ENCODE assay signal across 8 cellular contexts in the genomic region with DNA sequence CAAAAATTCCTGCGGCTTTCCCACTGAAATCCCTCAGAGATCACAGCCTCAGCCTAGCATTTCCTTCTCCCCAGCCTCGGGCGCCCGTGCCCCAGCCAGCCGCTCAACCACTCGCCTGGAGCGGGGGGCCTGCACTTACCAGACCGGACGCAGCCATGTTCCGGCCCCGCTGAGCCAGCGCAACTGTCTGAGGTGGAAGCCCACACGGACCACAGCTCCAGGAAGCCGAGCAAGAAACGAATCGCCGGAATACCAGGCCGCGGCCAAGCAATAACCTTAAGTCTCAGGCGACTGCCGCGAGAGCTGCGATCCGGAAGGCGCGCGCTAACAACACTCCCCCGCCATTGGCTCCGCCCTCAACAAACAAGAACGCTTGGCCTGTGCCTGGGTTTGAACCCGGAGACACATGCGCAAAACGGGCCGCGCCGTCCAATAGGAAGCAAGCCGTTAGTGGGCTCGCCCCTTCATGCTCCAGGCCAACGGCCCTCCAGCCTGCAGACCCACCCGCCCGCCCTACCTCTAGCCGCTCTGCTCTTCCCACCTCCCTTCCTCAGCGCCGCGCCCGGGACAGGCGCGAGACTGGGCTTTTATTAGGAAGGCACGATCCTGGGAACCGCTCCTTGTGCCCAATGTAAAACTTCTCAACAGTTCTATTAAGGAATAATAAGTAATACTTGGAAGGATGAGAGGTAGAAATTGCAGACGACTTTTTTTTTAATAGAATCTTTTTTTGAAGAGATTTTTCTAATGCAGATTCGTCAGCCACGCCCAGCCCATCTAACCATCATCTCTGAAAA. TPM values are rescaled to one million over a fixed set of nuclear protein-coding genes. Genes with fewer than 3 reads are reported as not detected.
A peak's percentile ranks its signal among the peaks of the same experiment; 100 is the strongest.
DNase-seq lines count a peak whose midpoint lies in the region; ATAC-seq and TF ChIP-seq lines count a peak whose summit lies in the region.

A gene with protein sequence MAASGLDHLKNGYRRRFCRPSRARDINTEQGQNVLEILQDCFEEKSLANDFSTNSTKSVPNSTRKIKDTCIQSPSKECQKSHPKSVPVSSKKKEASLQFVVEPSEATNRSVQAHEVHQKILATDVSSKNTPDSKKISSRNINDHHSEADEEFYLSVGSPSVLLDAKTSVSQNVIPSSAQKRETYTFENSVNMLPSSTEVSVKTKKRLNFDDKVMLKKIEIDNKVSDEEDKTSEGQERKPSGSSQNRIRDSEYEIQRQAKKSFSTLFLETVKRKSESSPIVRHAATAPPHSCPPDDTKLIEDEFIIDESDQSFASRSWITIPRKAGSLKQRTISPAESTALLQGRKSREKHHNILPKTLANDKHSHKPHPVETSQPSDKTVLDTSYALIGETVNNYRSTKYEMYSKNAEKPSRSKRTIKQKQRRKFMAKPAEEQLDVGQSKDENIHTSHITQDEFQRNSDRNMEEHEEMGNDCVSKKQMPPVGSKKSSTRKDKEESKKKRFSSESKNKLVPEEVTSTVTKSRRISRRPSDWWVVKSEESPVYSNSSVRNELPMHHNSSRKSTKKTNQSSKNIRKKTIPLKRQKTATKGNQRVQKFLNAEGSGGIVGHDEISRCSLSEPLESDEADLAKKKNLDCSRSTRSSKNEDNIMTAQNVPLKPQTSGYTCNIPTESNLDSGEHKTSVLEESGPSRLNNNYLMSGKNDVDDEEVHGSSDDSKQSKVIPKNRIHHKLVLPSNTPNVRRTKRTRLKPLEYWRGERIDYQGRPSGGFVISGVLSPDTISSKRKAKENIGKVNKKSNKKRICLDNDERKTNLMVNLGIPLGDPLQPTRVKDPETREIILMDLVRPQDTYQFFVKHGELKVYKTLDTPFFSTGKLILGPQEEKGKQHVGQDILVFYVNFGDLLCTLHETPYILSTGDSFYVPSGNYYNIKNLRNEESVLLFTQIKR (minus strand): TSS at position 305 of the 797 bp plus-strand sequence. CDS start 148 bp downstream, at position 157.

- H3K27me3 Mint-ChIP-seq in progenitor cell of endocrine pancreas: no peaks in the 10 kb centered on the region

- ATAC-seq in HG02870 (IDR thresholded peaks at IDR 0.05; ENCODE audit: unreplicated experiment) (peak; percentile 95), left cardiac atrium (peak; percentile 99 to 100)

- H3K4me3 Mint-ChIP-seq in progenitor cell of endocrine pancreas (ENCODE audit: low read depth): peak within 1 kb of the TSS; percentile 87

- H3K27ac Mint-ChIP-seq in progenitor cell of endocrine pancreas: peak within 1 kb of the TSS; percentile 99

- intact Hi-C loops in T-helper 1 cell treated with Interleukin-12 subunit alpha and Interleukin-12 subunit beta and Interleukin-4 antibody, amounts not matched to agents 30 ng/mL and 1 ng/mL, for 36 hours (cut with micrococcal nuclease): loop anchor here (1.0 to 2.0 kb wide), 8 partner anchors 13 to 805 kb away; a partner anchor contains a TSS
- intact Hi-C loops in left cardiac atrium (cut with DNase I): loop anchor here in 1 of 2 donors (5.0 kb wide), 1 partner anchor 157 kb away; a partner anchor contains a TSS

- in situ Hi-C loops in GM13976 (cut with MboI; ENCODE audit: low sequenced_read_pairs, unreplicated experiment): loop anchor here (25.0 kb wide), 1 partner anchor 367 kb away; no protein-coding TSS in a partner anchor

- H3K36me3 Mint-ChIP-seq in progenitor cell of endocrine pancreas (ENCODE audit: insufficient read depth): peaks cover 3% of the 10 kb centered on the region

- DNase-seq in GM13976 (ENCODE audit: low spot score) (peak; percentile 93), NCI-H146 treated with DMSO at 0.1 percent for 48 hours (lab: John Stamatoyannopoulos, UW; ENCODE audit: unreplicated experiment) (peak; percentile 98), amniotic epithelial cell (ENCODE audit: low read depth) (peak; percentile 97), left cardiac atrium (peak; percentile 99), progenitor cell of endocrine pancreas (ENCODE audit: low spot score, unreplicated experiment) (peak; percentile 86), ureter (ENCODE audit: low spot score) (peak; percentile 96)

- H3K4me1 Mint-ChIP-seq in progenitor cell of endocrine pancreas (ENCODE audit: low read depth): peaks cover 9% of the 10 kb centered on the region

- H3K9me3 Mint-ChIP-seq in progenitor cell of endocrine pancreas (ENCODE audit: low read depth): no peaks in the 10 kb centered on the region

- no peak for TF ChIP-seq CTCF in GM13976 (IDR thresholded peaks at IDR 0.05; ENCODE audit: borderline replicate concordance, control extremely low read depth, extremely low read depth, insufficient read depth, missing control alignments)
- no peak for TF ChIP-seq CTCF in progenitor cell of endocrine pancreas (IDR thresholded peaks at IDR 0.05; ENCODE audit: unreplicated experiment)

RNA-seq across cellular contexts. Expression of the gene that starts here (rescaled TPM):
- 32.6 and 35.4 TPM in 2 replicates for total RNA-seq in T-helper 1 cell treated with Interleukin-12 subunit alpha and Interleukin-12 subunit beta and Interleukin-4 antibody, amounts not matched to agents 30 ng/mL and 1 ng/mL, for 36 hours
- total RNA-seq in left cardiac atrium (10 to 100 TPM; 10.3 to 10.6 TPM), progenitor cell of endocrine pancreas (25.2 and 26.4 TPM in 2 replicates), ureter (37.1 TPM)

Comparison
In these comparisons a context has a peak if more than half of its experiments do, and no peak if none do; other contexts are left out.
1. Peak in every context shown above with its lines: DNase-seq and ATAC-seq.